Comparison of ENCODE assay signal across 10 cellular contexts in the genomic region with DNA sequence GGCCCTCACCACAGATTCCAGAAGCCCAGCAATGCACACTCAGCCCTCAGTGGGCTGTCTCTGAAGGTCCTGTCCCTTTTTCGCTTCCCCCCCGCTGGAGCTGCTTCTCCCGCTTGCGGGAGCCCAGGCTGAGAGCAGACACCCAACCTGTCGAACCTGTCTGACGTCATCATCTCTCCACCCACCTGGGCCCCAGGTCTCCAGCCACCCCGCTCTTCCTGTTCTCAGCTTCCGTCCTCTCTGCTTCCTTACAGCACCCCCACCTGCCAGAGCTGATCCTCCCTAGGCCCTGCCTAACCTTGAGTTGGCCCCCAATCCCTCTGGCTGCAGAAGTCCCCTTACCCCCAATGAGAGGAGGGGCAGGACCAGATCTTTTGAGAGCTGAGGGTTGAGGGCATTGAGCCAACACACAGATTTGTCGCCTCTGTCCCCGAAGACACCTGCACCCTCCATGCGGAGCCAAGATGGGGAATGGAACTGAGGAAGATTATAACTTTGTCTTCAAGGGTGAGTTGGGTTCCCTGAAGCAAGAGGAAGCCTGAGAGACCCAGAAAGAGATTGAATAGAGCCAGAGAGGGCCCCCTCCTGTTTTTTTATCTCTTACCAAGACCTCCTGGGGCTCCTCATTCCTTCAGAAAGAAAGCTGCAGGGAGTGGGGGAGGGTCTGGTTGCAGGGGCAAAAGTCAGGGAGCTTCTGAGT. TPM values are rescaled to one million over a fixed set of nuclear protein-coding genes. Genes with fewer than 3 reads are reported as not detected.
DNase-seq lines count a peak whose midpoint lies in the region; ATAC-seq and TF ChIP-seq lines count a peak whose summit lies in the region.
"Had no signal": no experiment of that assay in that cellular context is flagged by ENCODE, and none has a peak within 500 bp of the region (broad histone marks: within the 10 kb centered on the region; RNA-seq: fewer than 3 reads in every experiment).

A gene (plus strand): TSS at position 224 of the 700 bp plus-strand sequence. CDS start 241 bp downstream, at position 465.

- peak; percentile 94 for DNase-seq in H9
- DNase-seq in NCI-H526 treated with DMSO at 0.1 percent for 48 hours (lab: John Stamatoyannopoulos, UW) = peak; percentile 94
- DNase-seq in Kasumi-1 (lab: John Stamatoyannopoulos, UW) = no peak
- no peak for DNase-seq in NCI-H187 treated with DMSO at 0.1 percent for 48 hours (lab: John Stamatoyannopoulos, UW)
- no peak for DNase-seq in T-helper 2 cell

- WGBS in H9 (ENCODE audit: extremely low coverage, insufficient read length, low lambda C conversion rate) = no CpG with 5 or more reads among the region's 11 CpGs

- no peaks in the 10 kb centered on the region for H3K27me3 ChIP-seq in H9 (ENCODE audit: insufficient read depth, low read length)
- no peaks in the 10 kb centered on the region for H3K27me3 ChIP-seq in parathyroid adenoma (ENCODE audit: control insufficient read depth, insufficient read depth, low read length)

- H3K9me3 Mint-ChIP-seq in H9 = no peaks in the 10 kb centered on the region; a peak in 1 of 5 replicates

- H4K91ac ChIP-seq in H9 (ENCODE audit: insufficient read length, low read depth, low read length) = no peak within 1 kb of the TSS

- H2BK5ac ChIP-seq in H9 (ENCODE audit: insufficient read length, low read length) = no peak within 1 kb of the TSS

- H3K4me2 ChIP-seq in H9 (ENCODE audit: insufficient read depth, insufficient read length, low read length) = peak within 1 kb of the TSS; percentile 64
- peak within 1 kb of the TSS; percentile 98 for H3K4me2 ChIP-seq in parathyroid adenoma (ENCODE audit: low read length)

- H3K36me3 Mint-ChIP-seq in H9 (ENCODE audit: insufficient read depth in 1 of 3, low read depth in 3 of 3) = peaks cover 11 to 20% (median 18%) of the 10 kb centered on the region in 3 experiments; a peak in 6 of 7 replicates
- H3K36me3 Mint-ChIP-seq: activated naive CD8-positive, alpha-beta T cell had no signal

- peak within 1 kb of the TSS; percentile 94 for H2AFZ ChIP-seq in H9 (ENCODE audit: low read length)
- H2AFZ ChIP-seq in parathyroid adenoma = peak within 1 kb of the TSS; percentile 87

- no peak within 1 kb of the TSS for H3T11ph ChIP-seq in H9 (ENCODE audit: low read length)

- H3K9ac ChIP-seq in H9 (ENCODE audit: extremely low read depth, insufficient read length, low read length) = peak within 1 kb of the TSS; percentile 28
- H3K9ac ChIP-seq in parathyroid adenoma = no peak within 1 kb of the TSS

- TF ChIP-seq CTCF in H9 (conservative IDR thresholded peaks at IDR 0.05) (no peak), parathyroid adenoma (IDR thresholded peaks at IDR 0.05) (no peak)

- H2BK120ac ChIP-seq in H9 (ENCODE audit: low read depth, low read length, poor library complexity, severe bottlenecking) = peak within 1 kb of the TSS; percentile 91

- no peaks in the 10 kb centered on the region for H3K4me1 ChIP-seq in H9 (ENCODE audit: insufficient read depth, low read length)
- no peaks in the 10 kb centered on the region for H3K4me1 ChIP-seq in parathyroid adenoma

- H3K4ac ChIP-seq in H9 (ENCODE audit: low read depth, low read length) = no peak within 1 kb of the TSS; the same call in 1 of the 2 replicates

- H3K27me3 Mint-ChIP-seq in H9 (ENCODE audit: low read depth) = peaks cover 1% of the 10 kb centered on the region
- H3K27me3 Mint-ChIP-seq: activated naive CD8-positive, alpha-beta T cell had no signal

- H3K36me3 ChIP-seq in parathyroid adenoma (ENCODE audit: control insufficient read depth, insufficient read depth, low read length) = no peaks in the 10 kb centered on the region

- no peaks in the 10 kb centered on the region for H3K79me2 ChIP-seq in H9 (ENCODE audit: insufficient read depth, low read length)
- H3K79me2 ChIP-seq in parathyroid adenoma = no peaks in the 10 kb centered on the region

- no peak within 1 kb of the TSS for H4K5ac ChIP-seq in H9 (ENCODE audit: insufficient read length, low read depth, low read length)

- H2BK12ac ChIP-seq in H9 (ENCODE audit: insufficient read length, low read depth, low read length) = no peak within 1 kb of the TSS

- ATAC-seq in esophagus mucosa = peak; percentile 83
- no peak for ATAC-seq in activated CD4-positive, CD25-positive, alpha-beta regulatory T cell treated with anti-CD3 and anti-CD28 coated beads, Interleukin-2, amount 50 U/mL, for 24 hours

- H3K23me2 ChIP-seq in H9 (ENCODE audit: insufficient read length, low read depth, low read length, poor library complexity, severe bottlenecking) = peaks cover 4% of the 10 kb centered on the region

- H3K27ac Mint-ChIP-seq in H9 = peak within 1 kb of the TSS; percentile 97 to 100 (median 100)
- H3K27ac Mint-ChIP-seq: activated naive CD8-positive, alpha-beta T cell had no signal

- peak within 1 kb of the TSS; percentile 83 for H3K4me3 ChIP-seq in parathyroid adenoma (ENCODE audit: low read depth, low read length)

- no peak within 1 kb of the TSS for H4K8ac ChIP-seq in H9 (replicated peaks; ENCODE audit: insufficient read length, low read depth, low read length)

- peaks cover 33 to 46% of the 10 kb centered on the region in 2 experiments for H3K4me1 Mint-ChIP-seq in H9

- no peaks in the 10 kb centered on the region for H3K79me1 ChIP-seq in H9 (ENCODE audit: insufficient read depth, low read depth, low read length, poor library complexity, severe bottlenecking)

- H3K4me3 Mint-ChIP-seq in H9 = peak within 1 kb of the TSS; percentile 73 to 91
- H3K4me3 Mint-ChIP-seq: activated naive CD8-positive, alpha-beta T cell had no signal

- H2BK20ac ChIP-seq in H9 (ENCODE audit: low read depth, low read length, poor library complexity, severe bottlenecking) = peak within 1 kb of the TSS; percentile 50

- no peak within 1 kb of the TSS for H3K56ac ChIP-seq in H9 (ENCODE audit: insufficient read length, low read depth, low read length)

- H3K9me3 ChIP-seq in H9 (ENCODE audit: control insufficient read depth, low read depth, low read length) (no peaks in the 10 kb centered on the region), parathyroid adenoma (ENCODE audit: control insufficient read depth, low read length) (no peaks in the 10 kb centered on the region)

- H4K20me1 ChIP-seq in H9 (ENCODE audit: control insufficient read depth, insufficient read depth, insufficient read length) = no peaks in the 10 kb centered on the region

- H3K18ac ChIP-seq in H9 (ENCODE audit: insufficient read length, low read depth, low read length) = peak within 1 kb of the TSS; percentile 55

- peak within 1 kb of the TSS; percentile 69; the same call in 1 of the 2 replicates for H3K14ac ChIP-seq in H9 (ENCODE audit: insufficient read depth, low read length)

- H3K27ac ChIP-seq in H9 (ENCODE audit: insufficient read length, low read depth, low read length) (peak within 1 kb of the TSS; percentile 79), parathyroid adenoma (peak within 1 kb of the TSS; percentile 57)

- H2AK5ac ChIP-seq in H9 (ENCODE audit: insufficient read length, low read length) = no peak within 1 kb of the TSS

- no peak within 1 kb of the TSS for H2BK15ac ChIP-seq in H9 (ENCODE audit: low read depth, low read length)

- no peak within 1 kb of the TSS for H3K23ac ChIP-seq in H9 (ENCODE audit: insufficient read length, low read depth, low read length)

RNA-seq across cellular contexts. Expression of the gene that starts here (rescaled TPM):
- total RNA-seq in H9 (2021) = 42.8 and 43.1 TPM in 2 replicates
- 420 TPM for total RNA-seq in esophagus mucosa
- total RNA-seq: NCI-H460 had no signal

Comparison
In these comparisons a context has a peak if more than half of its experiments do, and no peak if none do; other contexts are left out.
1. DNase-seq: peak in H9 (single experiment) and NCI-H526 treated with DMSO at 0.1 percent for 48 hours (single experiment); none in Kasumi-1 (0 of 2), NCI-H187 treated with DMSO at 0.1 percent for 48 hours (single experiment) and T-helper 2 cell (0 of 5).